ENCODE assay signal across 18 cellular contexts in genomic region chr11:73757598-73757997, GRCh38. TPM values are rescaled to one million over a fixed set of nuclear protein-coding genes. Genes with fewer than 3 reads are reported as not detected.
DNase-seq lines count a peak whose midpoint lies in the region; ATAC-seq, FAIRE-seq and TF ChIP-seq lines count a peak whose summit lies in the region.
"Had no signal": no experiment of that assay in that cellular context is flagged by ENCODE, and none has a peak within 500 bp of the region (broad histone marks: within the 10 kb centered on the region; RNA-seq: fewer than 3 reads in every experiment).

No MANE protein-coding gene starts in this region.

- H3K4me3 ChIP-seq in A549 (no peak overlapping the region), Karpas-422 (ENCODE audit: low read length) (no peak overlapping the region), adipocyte (ENCODE audit: low read length) (peak overlapping the region; percentile 89)
- H3K4me3 ChIP-seq: adrenal gland, HAP-1, uterus had no signal

- H3K9me2 ChIP-seq in Karpas-422 (replicated peaks; ENCODE audit: insufficient read depth, low read length) = no peaks in the 10 kb centered on the region

- H3K36me3 Mint-ChIP-seq in glutamatergic neuron (ENCODE audit: unreplicated experiment) = no peaks in the 10 kb centered on the region

- peaks cover 29% of the 10 kb centered on the region; the same call in 2 of the 3 replicates for H3K4me1 ChIP-seq in A549
- H3K4me1 ChIP-seq in Karpas-422 (ENCODE audit: low read length) = peaks cover 23% of the 10 kb centered on the region
- H3K4me1 ChIP-seq in adipocyte (ENCODE audit: control insufficient read depth, insufficient read depth, low read length) = peaks cover 22% of the 10 kb centered on the region

- ATAC-seq in A549 = no peak
- ATAC-seq: activated CD8-positive, alpha-beta T cell treated with anti-CD3 and anti-CD28 coated beads for 36 hours; stimulated activated naive CD8-positive, alpha-beta T cell treated with anti-CD3 and anti-CD28 coated beads, Interleukin-15, amount 100 ng/mL, for 72 hours had no signal

- TF ChIP-seq POLR2A in A549 (IDR thresholded peaks at IDR 0.05; ENCODE audit: low read length) = no peak

- H3K79me2 ChIP-seq in Karpas-422 (ENCODE audit: low read length) = peaks cover 78% of the 10 kb centered on the region

- H3K9ac ChIP-seq in Karpas-422 (ENCODE audit: low read length) (no peak overlapping the region), adipocyte (ENCODE audit: low read length) (no peak overlapping the region)

- peaks cover 4% of the 10 kb centered on the region; the same call in 1 of the 2 replicates for H3K36me3 ChIP-seq in Karpas-422 (ENCODE audit: insufficient read depth, low read length)
- peaks cover 4% of the 10 kb centered on the region for H3K36me3 ChIP-seq in adipocyte (ENCODE audit: control insufficient read depth, insufficient read depth, low read length, severe bottlenecking)
- H3K36me3 ChIP-seq: adrenal gland, HAP-1, uterus had no signal

- no peak overlapping the region for H3K27ac Mint-ChIP-seq in glutamatergic neuron (ENCODE audit: unreplicated experiment)
- H3K27ac Mint-ChIP-seq: activated CD8-positive, alpha-beta T cell treated with anti-CD3 and anti-CD28 coated beads for 36 hours; stimulated activated naive CD8-positive, alpha-beta T cell treated with anti-CD3 and anti-CD28 coated beads, Interleukin-15, amount 100 ng/mL, for 72 hours had no signal

- H3K9me3 ChIP-seq in A549 = no peaks in the 10 kb centered on the region
- H3K9me3 ChIP-seq in Karpas-422 (ENCODE audit: low read length) = no peaks in the 10 kb centered on the region
- no peaks in the 10 kb centered on the region for H3K9me3 ChIP-seq in adipocyte (ENCODE audit: control insufficient read depth, low read length)
- H3K9me3 ChIP-seq: adrenal gland, HAP-1, uterus had no signal

- FAIRE-seq in A549 (lab: Jason Lieb, UNC) = no peak

- H3K4me1 Mint-ChIP-seq in glutamatergic neuron (ENCODE audit: low read depth, unreplicated experiment) = peaks cover 5% of the 10 kb centered on the region

- TF ChIP-seq RAD21 in A549 (conservative IDR thresholded peaks at IDR 0.05 in 1 of 2, IDR thresholded peaks at IDR 0.05 in 1 of 2) = no peak

- CTCF ChIA-PET in A549 (lab: Yijun Ruan, JAX) = no interaction called here

- H2AFZ ChIP-seq in Karpas-422 (ENCODE audit: low read length) = no peak overlapping the region

- H3K4me2 ChIP-seq in A549 (peak overlapping the region; percentile 95; the same call in 2 of the 3 replicates), Karpas-422 (ENCODE audit: low read depth, low read length, poor library complexity, severe bottlenecking) (peak overlapping the region; percentile 91)

- peaks cover 9% of the 10 kb centered on the region for H3K27me3 Mint-ChIP-seq in glutamatergic neuron (ENCODE audit: unreplicated experiment)
- H3K27me3 Mint-ChIP-seq: activated CD8-positive, alpha-beta T cell treated with anti-CD3 and anti-CD28 coated beads for 36 hours; stimulated activated naive CD8-positive, alpha-beta T cell treated with anti-CD3 and anti-CD28 coated beads, Interleukin-15, amount 100 ng/mL, for 72 hours had no signal

- peaks cover 16% of the 10 kb centered on the region; the same call in 1 of the 2 replicates for H4K20me1 ChIP-seq in Karpas-422 (ENCODE audit: insufficient read depth, low read depth, low read length)

- TF ChIP-seq EP300 in A549 (IDR thresholded peaks at IDR 0.05) = no peak

- TF ChIP-seq CTCF in A549 (IDR thresholded peaks at IDR 0.05) (no peak), glutamatergic neuron (IDR thresholded peaks at IDR 0.05; ENCODE audit: partially characterized antibody, unreplicated experiment) (no peak)

- peak overlapping the region; percentile 96 for H3K4me3 Mint-ChIP-seq in glutamatergic neuron (ENCODE audit: unreplicated experiment)

- H3K27ac ChIP-seq in A549 = no peak overlapping the region
- H3K27ac ChIP-seq in Karpas-422 (ENCODE audit: low read length) = no peak overlapping the region
- H3K27ac ChIP-seq: adrenal gland, uterus had no signal

- peaks cover 7% of the 10 kb centered on the region for H3K9me3 Mint-ChIP-seq in glutamatergic neuron (ENCODE audit: unreplicated experiment)
- H3K9me3 Mint-ChIP-seq: activated CD8-positive, alpha-beta T cell treated with anti-CD3 and anti-CD28 coated beads for 36 hours; stimulated activated naive CD8-positive, alpha-beta T cell treated with anti-CD3 and anti-CD28 coated beads, Interleukin-15, amount 100 ng/mL, for 72 hours had no signal

- POLR2A ChIA-PET in A549 (lab: Yijun Ruan, JAX) = interaction anchor here (0.5 kb wide), 1 partner anchor 31 kb away, joined by 4 read pairs; no protein-coding TSS in a partner anchor

- WGBS in A549 (ENCODE audit: missing lambda C conversion rate) = 92% methylated on average over 5 of the region's 5 CpGs

- DNase-seq in A549 (ENCODE audit: low read depth in 1 of 2, low spot score in 1 of 2) = no peak
- no peak for DNase-seq in Karpas-422
- peak; percentile 37 for DNase-seq in adipocyte (ENCODE audit: low read depth)
- DNase-seq in glutamatergic neuron = no peak
- DNase-seq in stimulated activated CD4-positive, alpha-beta T cell treated with anti-CD3 and anti-CD28 coated beads, Interleukin-2, amount 100 ng/mL, for 48 hours = no peak
- no peak for DNase-seq in DMS53 treated with DMSO at 0.1 percent for 48 hours (lab: John Stamatoyannopoulos, UW; ENCODE audit: unreplicated experiment)
- no peak for DNase-seq in SHP77 (lab: John Stamatoyannopoulos, UW)
- DNase-seq in NCI-H345 (lab: John Stamatoyannopoulos, UW) = no peak
- DNase-seq: activated CD8-positive, alpha-beta T cell treated with anti-CD3 and anti-CD28 coated beads for 36 hours; adrenal gland; EL; head of caudate nucleus; NCI-H1105 treated with DMSO at 0.1 percent for 48 hours; NCI-H226; stimulated activated CD4-positive, alpha-beta T cell treated with anti-CD3 and anti-CD28 coated beads, Interleukin-12 subunit alpha, Interleukin-12 subunit beta, amount 100 ng/mL, for 4 hours; stimulated activated naive CD8-positive, alpha-beta T cell treated with anti-CD3 and anti-CD28 coated beads, Interleukin-15, amount 100 ng/mL, for 72 hours; uterus had no signal

- no peaks in the 10 kb centered on the region for H3K27me3 ChIP-seq in Karpas-422 (ENCODE audit: low read length)
- no peaks in the 10 kb centered on the region for H3K27me3 ChIP-seq in adipocyte (replicated peaks; ENCODE audit: control insufficient read depth, insufficient read depth, low read length)
- H3K27me3 ChIP-seq: adrenal gland, uterus had no signal

TF ChIP-seq in A549, 52 proteins besides CTCF, POLR2A, EP300 and RAD21:
- TF ChIP-seq ZC3H11A (IDR thresholded peaks at IDR 0.05) (no peak), CEBPB (IDR thresholded peaks at IDR 0.05) (peak; percentile 61 to 76; a peak in 3 of 4 replicates), FOSL2 (IDR thresholded peaks at IDR 0.05) (no peak), FOSL2 (CRISPR knock-in tag; IDR thresholded peaks at IDR 0.05) (no peak)

RNA-seq across cellular contexts. Expression of gene RAB6A, which starts 3.3 kb away (rescaled TPM):
- 95.3 and 141 TPM in 2 replicates for polyA plus RNA-seq in A549 (2011; rRNA removed)
- 25.5 and 42.7 TPM in 2 replicates for polyA plus RNA-seq in A549 (2012; cell fraction: cytosol; rRNA removed)
- polyA plus RNA-seq in A549 (2012; cell fraction: nucleus; rRNA removed) = 34.3 and 42.9 TPM in 2 replicates
- polyA plus RNA-seq in A549 (2017; fragmentation: RNase III; extraction: RNeasy Plus Mini Kit Qiagen cat#74134 plus additional on column Dnase treatment) = 75.0 to 86.1 TPM (median 75.7 TPM) in 3 replicates
- polyA minus RNA-seq in A549 (2011; rRNA and poly(A)+ RNA removed) = 62.6 and 69.4 TPM in 2 replicates
- 50.9 and 76.3 TPM in 2 replicates for total RNA-seq in Karpas-422 (2014; rRNA removed; shearing (Covaris generic); ENCODE audit: low replicate concordance)
- total RNA-seq in glutamatergic neuron (ENCODE audit: unreplicated experiment) = 222 TPM

RNA-seq across cellular contexts. Expression of gene MRPL48, which starts 30.1 kb away (rescaled TPM):
- polyA plus RNA-seq in A549 (2011; rRNA removed) (103 and 104 TPM in 2 replicates), A549 (2017; fragmentation: RNase III; extraction: RNeasy Plus Mini Kit Qiagen cat#74134 plus additional on column Dnase treatment) (55.5 to 60.0 TPM (median 57.2 TPM) in 3 replicates)
- polyA plus RNA-seq in A549 (2012; cell fraction: cytosol; rRNA removed) = 37.4 and 43.6 TPM in 2 replicates
- 12.2 and 12.7 TPM in 2 replicates for polyA plus RNA-seq in A549 (2012; cell fraction: nucleus; rRNA removed)
- polyA minus RNA-seq in A549 (2011; rRNA and poly(A)+ RNA removed) = 13.4 and 17.9 TPM in 2 replicates
- 41.6 and 69.3 TPM in 2 replicates for total RNA-seq in Karpas-422 (2014; rRNA removed; shearing (Covaris generic); ENCODE audit: low replicate concordance)
- total RNA-seq in glutamatergic neuron (ENCODE audit: unreplicated experiment) = 30.5 TPM
